In genomic region chr20:17680128-17680835, GRCh38 we compare ENCODE assay signal across 8 cellular contexts. TPM values are rescaled to one million over a fixed set of nuclear protein-coding genes. Genes with fewer than 3 reads are reported as not detected.
A peak's percentile ranks its signal among the peaks of the same experiment; 100 is the strongest.
DNase-seq lines count a peak whose midpoint lies in the region; ATAC-seq and FAIRE-seq lines count a peak whose summit lies in the region.

No MANE protein-coding gene starts in this region.

- peaks cover 29% of the 10 kb centered on the region for H3K36me3 Mint-ChIP-seq in activated T-helper 17 cell treated with anti-CD3 and anti-CD28 coated beads, Interleukin-2, amount 50 U/mL, for 72 hours (ENCODE audit: low read depth)

- DNase-seq in Daoy (ENCODE audit: low read depth) (peak; percentile 40), HuH-7 (ENCODE audit: low spot score) (peak; percentile 79), cardiac septum (ENCODE audit: low spot score) (peak; percentile 74), pons (ENCODE audit: low spot score) (peak; percentile 57), frontal cortex (ENCODE audit: low spot score in 2 of 2) (no peak), NCI-H1092 treated with DMSO at 0.1 percent for 48 hours (lab: John Stamatoyannopoulos, UW) (no peak)

- ATAC-seq in activated T-helper 17 cell treated with anti-CD3 and anti-CD28 coated beads, Interleukin-2, amount 50 U/mL, for 72 hours (replicated peaks), result no peak
- ATAC-seq in GM19467 (IDR thresholded peaks at IDR 0.05; ENCODE audit: unreplicated experiment), result no peak

- peaks cover 9% of the 10 kb centered on the region for H3K27me3 Mint-ChIP-seq in activated T-helper 17 cell treated with anti-CD3 and anti-CD28 coated beads, Interleukin-2, amount 50 U/mL, for 72 hours

- peak overlapping the region; percentile 68 for H3K4me3 Mint-ChIP-seq in activated T-helper 17 cell treated with anti-CD3 and anti-CD28 coated beads, Interleukin-2, amount 50 U/mL, for 72 hours

- FAIRE-seq in frontal cortex (lab: Jason Lieb, UNC), result no peak

- intact Hi-C loops in cardiac septum (cut with DNase I), result loop anchor here (5.0 kb wide), 1 partner anchor 138 kb away; no protein-coding TSS in a partner anchor

- H3K27ac Mint-ChIP-seq in activated T-helper 17 cell treated with anti-CD3 and anti-CD28 coated beads, Interleukin-2, amount 50 U/mL, for 72 hours, result peak overlapping the region; percentile 58

- H3K9me3 Mint-ChIP-seq in activated T-helper 17 cell treated with anti-CD3 and anti-CD28 coated beads, Interleukin-2, amount 50 U/mL, for 72 hours, result no peaks in the 10 kb centered on the region

- H3K4me1 Mint-ChIP-seq in activated T-helper 17 cell treated with anti-CD3 and anti-CD28 coated beads, Interleukin-2, amount 50 U/mL, for 72 hours, result peaks cover 22% of the 10 kb centered on the region

RNA-seq across cellular contexts. Expression of gene RRBP1, which starts 1.8 kb away (rescaled TPM):
- 93.3 and 116 TPM in 2 replicates for total RNA-seq in Daoy (2014; rRNA removed; shearing (Covaris generic))
- 10 to 100 TPM; 21.6 to 32.5 TPM for total RNA-seq in activated T-helper 17 cell treated with anti-CD3 and anti-CD28 coated beads, Interleukin-2, amount 50 U/mL, for 72 hours
- 46.7 TPM for total RNA-seq in cardiac septum
- total RNA-seq in frontal cortex, result 6.1 TPM

RNA-seq across cellular contexts. Expression of gene BANF2, which starts 19.5 kb away (rescaled TPM):
- not detected in 2 replicates for total RNA-seq in Daoy (2014; rRNA removed; shearing (Covaris generic))
- total RNA-seq in activated T-helper 17 cell treated with anti-CD3 and anti-CD28 coated beads, Interleukin-2, amount 50 U/mL, for 72 hours, result not detected
- not detected for total RNA-seq in cardiac septum
- total RNA-seq in frontal cortex, result not detected

Comparison
In these comparisons a context has a peak if more than half of its experiments do, and no peak if none do; other contexts are left out.
1. DNase-seq: peak in Daoy (single experiment), HuH-7 (single experiment), cardiac septum (single experiment) and pons (single experiment); none in frontal cortex (0 of 2) and NCI-H1092 treated with DMSO at 0.1 percent for 48 hours (single experiment).